8 cellular contexts compared by ENCODE assay signal in the genomic region with DNA sequence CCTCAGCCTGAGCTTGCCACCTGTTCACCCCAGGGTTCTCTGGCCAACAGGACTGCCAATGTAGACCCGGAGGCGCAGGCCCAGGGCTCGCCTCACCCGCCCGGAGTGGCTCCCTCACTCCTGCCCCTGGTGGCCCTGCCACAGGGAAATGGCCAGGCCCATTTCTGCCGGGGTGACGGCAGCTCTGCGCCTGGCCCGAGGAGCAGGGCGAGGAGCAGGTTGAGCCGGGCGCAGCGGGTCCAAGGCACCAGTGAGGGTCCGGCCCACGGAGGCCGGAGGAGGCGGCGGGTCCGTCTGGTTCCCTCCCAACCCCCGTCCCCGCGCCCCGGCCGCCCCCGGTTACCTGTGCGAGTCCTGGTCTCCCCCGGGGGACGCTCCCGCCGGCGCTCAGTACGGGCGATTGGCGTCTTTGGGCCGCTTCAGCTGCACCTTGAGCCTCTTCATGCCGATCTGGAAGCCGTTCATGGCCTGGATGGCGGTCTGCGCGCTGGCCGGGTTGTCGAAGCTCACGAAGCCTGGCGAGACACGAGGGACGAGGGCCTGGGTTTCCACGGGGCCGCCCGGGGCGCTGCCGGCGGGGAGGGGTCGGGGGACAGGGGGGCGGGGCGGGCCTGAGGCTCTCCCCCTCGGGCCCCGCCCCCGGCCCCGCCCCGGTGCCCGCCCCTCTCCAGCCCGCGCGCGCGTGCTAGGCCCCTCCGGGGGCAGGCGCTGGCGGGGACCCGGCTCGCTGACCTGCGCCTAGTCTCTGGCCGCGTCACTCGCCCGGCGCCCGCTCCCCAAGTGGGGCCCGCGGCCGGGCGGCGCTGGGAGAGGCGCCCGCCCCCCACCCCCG.
DNase-seq lines count a peak whose midpoint lies in the region; ATAC-seq and TF ChIP-seq lines count a peak whose summit lies in the region.

No MANE protein-coding gene starts in this region.

- H3K4me3 ChIP-seq in Caco-2 (ENCODE audit: low read depth, low read length): peak overlapping the region; percentile 41
- H3K4me3 ChIP-seq in HUES6 (ENCODE audit: low read depth, low read length): peak overlapping the region; percentile 73
- H3K4me3 ChIP-seq in coronary artery: peak overlapping the region; percentile 65
- H3K4me3 ChIP-seq in neural progenitor cell: peak overlapping the region; percentile 84

- TF ChIP-seq CTCF in Caco-2 (IDR thresholded peaks at IDR 0.05; ENCODE audit: insufficient read depth in 1 of 2, low read depth in 1 of 2, low read length in 1 of 2, severe bottlenecking in 1 of 2, unreplicated experiment in 1 of 2) (no peak), coronary artery (IDR thresholded peaks at IDR 0.05) (no peak), neural progenitor cell (IDR thresholded peaks at IDR 0.05) (peak; percentile 31)

- H3K4me2 ChIP-seq in neural progenitor cell: peak overlapping the region; percentile 98

- H3K36me3 Mint-ChIP-seq in Caco-2 (ENCODE audit: insufficient read depth, unreplicated experiment) (peaks cover 6% of the 10 kb centered on the region), neural progenitor cell (no peaks in the 10 kb centered on the region)

- H3K4me1 ChIP-seq in Caco-2: no peaks in the 10 kb centered on the region
- H3K4me1 ChIP-seq in HUES6 (ENCODE audit: control insufficient read depth, insufficient read depth, low read length): peaks cover 13% of the 10 kb centered on the region
- H3K4me1 ChIP-seq in neural progenitor cell: peaks cover 6% of the 10 kb centered on the region

- H3F3A ChIP-seq in neural progenitor cell (ENCODE audit: low read depth): no peaks in the 10 kb centered on the region

- H3K27me3 Mint-ChIP-seq in Caco-2 (ENCODE audit: insufficient read depth, unreplicated experiment) (peaks cover 3% of the 10 kb centered on the region), neural progenitor cell (ENCODE audit: insufficient read depth, low read depth) (peaks cover 14% of the 10 kb centered on the region)

- H3K27me3 ChIP-seq in Caco-2 (replicated peaks; ENCODE audit: control insufficient read depth, insufficient read depth, low read length): no peaks in the 10 kb centered on the region
- peaks cover 70% of the 10 kb centered on the region for H3K27me3 ChIP-seq in HUES6 (ENCODE audit: control insufficient read depth, insufficient read depth, low read length)
- peaks cover 68% of the 10 kb centered on the region for H3K27me3 ChIP-seq in neural progenitor cell

- H3K4me3 Mint-ChIP-seq in Caco-2 (ENCODE audit: unreplicated experiment) (peak overlapping the region; percentile 64), neural progenitor cell (peak overlapping the region; percentile 84)

- H4K20me1 ChIP-seq in neural progenitor cell (ENCODE audit: low read depth): no peaks in the 10 kb centered on the region

- H3K79me2 ChIP-seq in neural progenitor cell (ENCODE audit: low read depth): no peaks in the 10 kb centered on the region

- CTCF ChIA-PET in Caco-2 (lab: Charles Lee): no interaction called here

- intact Hi-C loops in Caco-2 (cut with micrococcal nuclease; ENCODE audit: unreplicated experiment): no loop called here

- DNase-seq in Caco-2 (peak; percentile 41 to 49), coronary artery (ENCODE audit: low spot score) (no peak), neural progenitor cell (ENCODE audit: low spot score) (peak; percentile 89), 8988T (no peak)
- DNase-seq in effector CD8-positive, alpha-beta T cell (lab: John Stamatoyannopoulos, UW): no peak
- no peak for DNase-seq in activated naive CD4-positive, alpha-beta T cell treated with Interleukin-2 at 50 U/mL for 16 hours

- H3K27ac ChIP-seq in HUES6 (ENCODE audit: low read depth, low read length): no peak overlapping the region
- no peak overlapping the region for H3K27ac ChIP-seq in coronary artery
- no peak overlapping the region for H3K27ac ChIP-seq in neural progenitor cell

- H3K27ac Mint-ChIP-seq in Caco-2 (ENCODE audit: unreplicated experiment) (no peak overlapping the region), neural progenitor cell (no peak overlapping the region)

- no TSS peak for BruUV-seq in Caco-2 (replicated peaks; lab: Mats Ljungman, UMichigan)

- POLR2A ChIA-PET in Caco-2 (lab: Charles Lee): no interaction called here

- H3K9me3 ChIP-seq in Caco-2 (no peaks in the 10 kb centered on the region), HUES6 (ENCODE audit: control insufficient read depth, insufficient read depth, low read depth, low read length) (no peaks in the 10 kb centered on the region), neural progenitor cell (ENCODE audit: low read depth) (no peaks in the 10 kb centered on the region)

- H3K36me3 ChIP-seq in Caco-2 (ENCODE audit: control insufficient read depth, insufficient read depth, low read length): no peaks in the 10 kb centered on the region
- no peaks in the 10 kb centered on the region for H3K36me3 ChIP-seq in HUES6 (ENCODE audit: control insufficient read depth, insufficient read depth, low read length)
- no peaks in the 10 kb centered on the region for H3K36me3 ChIP-seq in neural progenitor cell

- no peak overlapping the region for H3K9ac ChIP-seq in HUES6 (ENCODE audit: low read length)
- H3K9ac ChIP-seq in neural progenitor cell: no peak overlapping the region

- peak overlapping the region; percentile 99 for H2AFZ ChIP-seq in neural progenitor cell (replicated peaks)

- H3K4me1 Mint-ChIP-seq in Caco-2 (ENCODE audit: low read depth, unreplicated experiment) (no peaks in the 10 kb centered on the region), neural progenitor cell (peaks cover 10% of the 10 kb centered on the region)

- H3K9me3 Mint-ChIP-seq in Caco-2 (ENCODE audit: unreplicated experiment) (no peaks in the 10 kb centered on the region), neural progenitor cell (no peaks in the 10 kb centered on the region)

- ATAC-seq in GM18498 (IDR thresholded peaks at IDR 0.05; ENCODE audit: unreplicated experiment): no peak

Comparison
In these comparisons a context has a peak if more than half of its experiments do, and no peak if none do; other contexts are left out.
1. DNase-seq: peak in Caco-2 (2 of 2) and neural progenitor cell (single experiment); none in coronary artery (single experiment), effector CD8-positive, alpha-beta T cell (single experiment), activated naive CD4-positive, alpha-beta T cell treated with Interleukin-2 at 50 U/mL for 16 hours (single experiment) and 8988T (single experiment).
2. Peak in every context shown above with its lines, with median percentiles within 50 percentile points of each other: H3K4me3 ChIP-seq.